17 cellular contexts compared by ENCODE assay signal in the genomic region with DNA sequence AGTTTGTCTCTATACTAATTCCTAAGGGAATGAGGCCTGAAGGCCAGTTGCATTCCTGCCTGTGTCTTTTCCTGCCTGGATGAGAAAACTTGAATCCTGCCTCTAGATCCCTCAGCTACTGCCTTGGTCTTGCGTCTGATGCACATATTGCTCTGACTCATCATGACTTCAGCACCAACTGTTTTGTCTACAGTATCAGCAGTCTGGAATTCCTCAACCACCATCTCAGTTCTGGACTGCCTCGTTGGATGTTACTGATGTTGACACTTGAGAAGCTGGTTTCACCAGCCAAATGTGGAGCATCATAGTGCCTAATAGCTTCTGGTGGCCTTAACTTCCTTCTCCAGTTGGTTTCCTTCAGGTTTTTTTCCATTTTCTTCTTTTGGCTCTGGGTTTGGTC.
DNase-seq lines count a peak whose midpoint lies in the region; ATAC-seq and TF ChIP-seq lines count a peak whose summit lies in the region.
"Had no signal": no experiment of that assay in that cellular context is flagged by ENCODE, and none has a peak within 500 bp of the region (broad histone marks: within the 10 kb centered on the region; RNA-seq: fewer than 3 reads in every experiment).

No MANE protein-coding gene starts in this region.

- H3K4me3 Mint-ChIP-seq in stimulated activated naive B cell treated with anti-CD40 and anti-IgM and Interleukin-4, amounts not matched to agents 10 μg/mL and 1 μg/mL and 100 μg/mL, for 72 hours = no peak overlapping the region
- H3K4me3 Mint-ChIP-seq: activated CD4-positive, alpha-beta T cell treated with anti-CD3 and anti-CD28 coated beads, Interleukin-2, amount 10 ng/mL, durations not matched to agents 7 days and 5 days; naive thymus-derived CD4-positive, alpha-beta T cell had no signal

- in situ Hi-C loops in astrocyte of the spinal cord (cut with HindIII; ENCODE audit: low sequenced_read_pairs) = no loop called here

- no peaks in the 10 kb centered on the region for H3K36me3 Mint-ChIP-seq in stimulated activated naive B cell treated with anti-CD40 and anti-IgM and Interleukin-4, amounts not matched to agents 10 μg/mL and 1 μg/mL and 100 μg/mL, for 72 hours
- H3K36me3 Mint-ChIP-seq: naive thymus-derived CD4-positive, alpha-beta T cell had no signal

- no peak overlapping the region for H3K27ac Mint-ChIP-seq in stimulated activated naive B cell treated with anti-CD40 and anti-IgM and Interleukin-4, amounts not matched to agents 10 μg/mL and 1 μg/mL and 100 μg/mL, for 72 hours
- H3K27ac Mint-ChIP-seq: activated CD4-positive, alpha-beta T cell treated with anti-CD3 and anti-CD28 coated beads, Interleukin-2, amount 10 ng/mL, durations not matched to agents 7 days and 5 days; activated T-helper 2 cell treated with anti-CD3 and anti-CD28 coated beads, Interferon-gamma antibody, Interleukin-2, Interleukin-4, amounts not matched to agents 10 μg/mL and 5 μg/mL and 100 μg/mL, durations not matched to agents 14 hours and 24 hours and 36 hours; naive thymus-derived CD4-positive, alpha-beta T cell had no signal

- ATAC-seq in GM19463 (IDR thresholded peaks at IDR 0.05; ENCODE audit: unreplicated experiment) (no peak), HG03521 (IDR thresholded peaks at IDR 0.05; ENCODE audit: unreplicated experiment) (no peak)
- no peak for ATAC-seq in stimulated activated naive B cell treated with anti-CD40 and anti-IgM and Interleukin-4, amounts not matched to agents 10 μg/mL and 1 μg/mL and 100 μg/mL, for 72 hours (replicated peaks)
- ATAC-seq: naive thymus-derived CD4-positive, alpha-beta T cell had no signal

- H3K4me3 ChIP-seq in astrocyte of the spinal cord (ENCODE audit: low read depth, low read length) = no peak overlapping the region
- H3K4me3 ChIP-seq: BLaER1, spleen, upper lobe of left lung had no signal

- peaks cover 0 to 3% of the 10 kb centered on the region in 2 donors for H3K9me3 Mint-ChIP-seq in stimulated activated naive B cell treated with anti-CD40 and anti-IgM and Interleukin-4, amounts not matched to agents 10 μg/mL and 1 μg/mL and 100 μg/mL, for 72 hours
- H3K9me3 Mint-ChIP-seq: activated CD4-positive, alpha-beta T cell treated with anti-CD3 and anti-CD28 coated beads, Interleukin-2, amount 10 ng/mL, durations not matched to agents 7 days and 5 days had no signal

- no peaks in the 10 kb centered on the region for H3K27me3 Mint-ChIP-seq in stimulated activated naive B cell treated with anti-CD40 and anti-IgM and Interleukin-4, amounts not matched to agents 10 μg/mL and 1 μg/mL and 100 μg/mL, for 72 hours
- H3K27me3 Mint-ChIP-seq: activated CD4-positive, alpha-beta T cell treated with anti-CD3 and anti-CD28 coated beads, Interleukin-2, amount 10 ng/mL, durations not matched to agents 7 days and 5 days; naive thymus-derived CD4-positive, alpha-beta T cell had no signal

- no peak for TF ChIP-seq CTCF in astrocyte of the spinal cord (IDR thresholded peaks at IDR 0.05; ENCODE audit: low read depth, low read length)

- DNase-seq in AG08395 (ENCODE audit: low spot score) = peak; percentile 66
- peak; percentile 95 for DNase-seq in HT1080 (ENCODE audit: low read depth)
- DNase-seq in astrocyte of the spinal cord (ENCODE audit: low read depth, low spot score) = peak; percentile 98
- peak; percentile 94 for DNase-seq in kidney glomerular epithelial cell (lab: John Stamatoyannopoulos, UW)
- DNase-seq in cerebellum (ENCODE audit: low spot score) = no peak
- DNase-seq in stimulated activated naive B cell treated with anti-CD40 and anti-IgM and Interleukin-4, amounts not matched to agents 10 μg/mL and 1 μg/mL and 100 μg/mL, for 72 hours = no peak
- DNase-seq: activated CD4-positive, alpha-beta T cell treated with anti-CD3 and anti-CD28 coated beads, Interleukin-2, amount 10 ng/mL, durations not matched to agents 7 days and 5 days; caudate nucleus; naive thymus-derived CD4-positive, alpha-beta T cell; NCI-H1436; NCI-H526 treated with DMSO at 0.1 percent for 48 hours; spleen; upper lobe of left lung had no signal

- H3K4me1 Mint-ChIP-seq in stimulated activated naive B cell treated with anti-CD40 and anti-IgM and Interleukin-4, amounts not matched to agents 10 μg/mL and 1 μg/mL and 100 μg/mL, for 72 hours = no peaks in the 10 kb centered on the region
- H3K4me1 Mint-ChIP-seq: activated CD4-positive, alpha-beta T cell treated with anti-CD3 and anti-CD28 coated beads, Interleukin-2, amount 10 ng/mL, durations not matched to agents 7 days and 5 days; naive thymus-derived CD4-positive, alpha-beta T cell had no signal

Comparison
In these comparisons a context has a peak if more than half of its experiments do, and no peak if none do; other contexts are left out.
1. DNase-seq: peak in AG08395 (single experiment), HT1080 (single experiment), astrocyte of the spinal cord (single experiment) and kidney glomerular epithelial cell (single experiment); none in cerebellum (single experiment) and stimulated activated naive B cell treated with anti-CD40 and anti-IgM and Interleukin-4, amounts not matched to agents 10 μg/mL and 1 μg/mL and 100 μg/mL, for 72 hours (single experiment).